25 cellular contexts compared by ENCODE assay signal in the genomic region with DNA sequence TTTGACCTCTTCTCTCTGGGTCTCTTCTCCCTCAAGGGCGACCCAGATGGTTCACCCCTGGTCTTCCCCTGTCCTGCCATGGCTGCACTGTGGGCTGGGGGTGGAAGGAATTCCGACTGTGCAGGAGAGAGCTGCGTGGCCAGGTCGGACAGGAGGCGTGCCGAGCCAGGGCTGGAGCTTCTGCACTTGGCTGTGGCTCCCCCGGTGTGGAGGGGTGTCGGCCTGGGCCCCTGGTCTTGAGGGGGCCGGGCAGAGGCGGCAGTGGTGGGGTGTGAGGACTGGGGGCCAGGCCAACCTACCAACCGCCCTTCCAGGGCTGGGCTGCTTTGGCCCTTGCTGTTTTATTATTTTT.
"Had no signal": no experiment of that assay in that cellular context is flagged by ENCODE, and none has a peak within 500 bp of the region (broad histone marks: within the 10 kb centered on the region; RNA-seq: fewer than 3 reads in every experiment).

No MANE protein-coding gene starts in this region.

- H3K36me3 ChIP-seq: ascending aorta, breast epithelium, cardiac muscle cell had no signal

- H3K27ac ChIP-seq: ascending aorta, breast epithelium, cardiac muscle cell, epithelial cell of prostate had no signal

- ATAC-seq: activated CD4-positive, alpha-beta T cell treated with anti-CD3 and anti-CD28 coated beads for 36 hours; activated CD8-positive, alpha-beta memory T cell treated with anti-CD3 and anti-CD28 coated beads, Interleukin-2, amount 10 ng/mL, durations not matched to agents 7 days and 5 days; activated CD8-positive, alpha-beta T cell treated with anti-CD3 and anti-CD28 coated beads, Interleukin-2, amount 10 ng/mL, durations not matched to agents 7 days and 5 days had no signal

- DNase-seq: activated CD4-positive, alpha-beta memory T cell treated with anti-CD3 and anti-CD28 coated beads for 36 hours; activated CD4-positive, alpha-beta T cell treated with anti-CD3 and anti-CD28 coated beads for 36 hours; activated CD4-positive, alpha-beta T cell treated with anti-CD3 and anti-CD28 coated beads, Interleukin-2, amount 10 ng/mL, durations not matched to agents 24 days and 14 days; activated CD4-positive, CD25-positive, alpha-beta regulatory T cell; activated CD4-positive, CD25-positive, alpha-beta regulatory T cell treated with anti-CD3 and anti-CD28 coated beads, Interleukin-2, amount 50 U/mL, for 72 hours; activated CD8-positive, alpha-beta memory T cell treated with anti-CD3 and anti-CD28 coated beads, Interleukin-2, amount 10 ng/mL, durations not matched to agents 7 days and 5 days; activated CD8-positive, alpha-beta memory T cell treated with anti-CD3 and anti-CD28 coated beads, Interleukin-2, amount 50 U/mL, for 4 hours; activated CD8-positive, alpha-beta T cell treated with anti-CD3 and anti-CD28 coated beads, Interleukin-2, amount 10 ng/mL, durations not matched to agents 7 days and 5 days; activated naive CD4-positive, alpha-beta T cell treated with anti-CD3 and anti-CD28 coated beads for 36 hours; activated naive CD8-positive, alpha-beta T cell treated with anti-CD3 and anti-CD28 coated beads, Interleukin-2, amount 10 ng/mL, durations not matched to agents 7 days and 5 days; activated T-cell treated with anti-CD3 and anti-CD28 coated beads, Interleukin-2, amount 50 U/mL, for 1 hour; activated T-cell treated with anti-CD3 and anti-CD28 coated beads, Interleukin-2, amount 50 U/mL, for 48 hours; cortex of kidney; effector CD8-positive, alpha-beta T cell; foreskin fibroblast; T-helper 2 cell had no signal

- H3K4me3 Mint-ChIP-seq: activated CD4-positive, alpha-beta memory T cell treated with anti-CD3 and anti-CD28 coated beads for 36 hours; activated CD4-positive, alpha-beta T cell treated with anti-CD3 and anti-CD28 coated beads for 36 hours; activated CD4-positive, alpha-beta T cell treated with anti-CD3 and anti-CD28 coated beads, Interleukin-2, amount 10 ng/mL, durations not matched to agents 24 days and 14 days; activated CD8-positive, alpha-beta memory T cell treated with anti-CD3 and anti-CD28 coated beads, Interleukin-2, amount 10 ng/mL, durations not matched to agents 7 days and 5 days; activated CD8-positive, alpha-beta T cell treated with anti-CD3 and anti-CD28 coated beads, Interleukin-2, amount 10 ng/mL, durations not matched to agents 7 days and 5 days; activated naive CD4-positive, alpha-beta T cell treated with anti-CD3 and anti-CD28 coated beads for 36 hours; activated naive CD4-positive, alpha-beta T cell treated with anti-CD3 and anti-CD28 coated beads, Interleukin-2, amount 50 U/mL, for 24 hours; activated naive CD8-positive, alpha-beta T cell treated with anti-CD3 and anti-CD28 coated beads, Interleukin-2, amount 10 ng/mL, durations not matched to agents 7 days and 5 days; activated T-helper 1 cell treated with anti-CD3 and anti-CD28 coated beads, Interleukin-12 subunit alpha, Interleukin-12 subunit beta, Interleukin-2, Interleukin-4 antibody, amounts not matched to agents 30 ng/mL and 10 ng/mL and 1 ng/mL, durations not matched to agents 14 hours and 24 hours and 36 hours; brain; central memory CD8-positive, alpha-beta T cell had no signal

- H3K27me3 Mint-ChIP-seq: activated CD4-positive, alpha-beta T cell treated with anti-CD3 and anti-CD28 coated beads, Interleukin-2, amount 10 ng/mL, durations not matched to agents 24 days and 14 days; activated CD8-positive, alpha-beta memory T cell treated with anti-CD3 and anti-CD28 coated beads, Interleukin-2, amount 10 ng/mL, durations not matched to agents 7 days and 5 days; activated naive CD4-positive, alpha-beta T cell treated with anti-CD3 and anti-CD28 coated beads, Interleukin-2, amount 50 U/mL, for 24 hours; activated naive CD8-positive, alpha-beta T cell treated with anti-CD3 and anti-CD28 coated beads, Interleukin-2, amount 10 ng/mL, durations not matched to agents 7 days and 5 days had no signal

- H3K9me3 Mint-ChIP-seq: activated CD4-positive, alpha-beta memory T cell treated with anti-CD3 and anti-CD28 coated beads for 36 hours; activated CD4-positive, alpha-beta T cell treated with anti-CD3 and anti-CD28 coated beads, Interleukin-2, amount 10 ng/mL, durations not matched to agents 24 days and 14 days; activated naive CD4-positive, alpha-beta T cell treated with anti-CD3 and anti-CD28 coated beads for 36 hours; activated naive CD4-positive, alpha-beta T cell treated with anti-CD3 and anti-CD28 coated beads, Interleukin-2, amount 50 U/mL, for 24 hours had no signal

- H3K4me3 ChIP-seq: ascending aorta, breast epithelium, cardiac muscle cell had no signal

- H3K36me3 Mint-ChIP-seq: activated CD4-positive, alpha-beta memory T cell treated with anti-CD3 and anti-CD28 coated beads for 36 hours; activated CD8-positive, alpha-beta memory T cell treated with anti-CD3 and anti-CD28 coated beads, Interleukin-2, amount 10 ng/mL, durations not matched to agents 7 days and 5 days; activated naive CD4-positive, alpha-beta T cell treated with anti-CD3 and anti-CD28 coated beads, Interleukin-2, amount 50 U/mL, for 24 hours; activated naive CD8-positive, alpha-beta T cell treated with anti-CD3 and anti-CD28 coated beads, Interleukin-2, amount 10 ng/mL, durations not matched to agents 7 days and 5 days; brain had no signal

- H3K4me1 Mint-ChIP-seq: activated CD4-positive, alpha-beta T cell treated with anti-CD3 and anti-CD28 coated beads for 36 hours; activated CD4-positive, alpha-beta T cell treated with anti-CD3 and anti-CD28 coated beads, Interleukin-2, amount 10 ng/mL, durations not matched to agents 24 days and 14 days; activated CD8-positive, alpha-beta memory T cell treated with anti-CD3 and anti-CD28 coated beads, Interleukin-2, amount 10 ng/mL, durations not matched to agents 7 days and 5 days; activated naive CD4-positive, alpha-beta T cell treated with anti-CD3 and anti-CD28 coated beads, Interleukin-2, amount 50 U/mL, for 24 hours; activated naive CD8-positive, alpha-beta T cell treated with anti-CD3 and anti-CD28 coated beads, Interleukin-2, amount 10 ng/mL, durations not matched to agents 7 days and 5 days; central memory CD8-positive, alpha-beta T cell had no signal

- H3K27me3 ChIP-seq: ascending aorta, breast epithelium, cardiac muscle cell had no signal

- H3K27ac Mint-ChIP-seq: activated CD4-positive, alpha-beta memory T cell treated with anti-CD3 and anti-CD28 coated beads for 36 hours; activated CD4-positive, alpha-beta T cell treated with anti-CD3 and anti-CD28 coated beads for 36 hours; activated CD4-positive, alpha-beta T cell treated with anti-CD3 and anti-CD28 coated beads, Interleukin-2, amount 10 ng/mL, durations not matched to agents 24 days and 14 days; activated CD8-positive, alpha-beta memory T cell treated with anti-CD3 and anti-CD28 coated beads, Interleukin-2, amount 10 ng/mL, durations not matched to agents 7 days and 5 days; activated CD8-positive, alpha-beta T cell treated with anti-CD3 and anti-CD28 coated beads, Interleukin-2, amount 10 ng/mL, durations not matched to agents 7 days and 5 days; activated naive CD4-positive, alpha-beta T cell treated with anti-CD3 and anti-CD28 coated beads for 36 hours; activated naive CD4-positive, alpha-beta T cell treated with anti-CD3 and anti-CD28 coated beads, Interleukin-2, amount 50 U/mL, for 24 hours; activated naive CD8-positive, alpha-beta T cell treated with anti-CD3 and anti-CD28 coated beads, Interleukin-2, amount 10 ng/mL, durations not matched to agents 7 days and 5 days; activated T-helper 1 cell treated with anti-CD3 and anti-CD28 coated beads, Interleukin-12 subunit alpha, Interleukin-12 subunit beta, Interleukin-2, Interleukin-4 antibody, amounts not matched to agents 30 ng/mL and 10 ng/mL and 1 ng/mL, durations not matched to agents 14 hours and 24 hours and 36 hours; activated T-helper 2 cell treated with anti-CD3 and anti-CD28 coated beads, Interferon-gamma antibody, Interleukin-2, Interleukin-4, amounts not matched to agents 10 μg/mL and 5 μg/mL and 100 μg/mL, durations not matched to agents 14 hours and 24 hours and 36 hours; brain had no signal

- H3K4me1 ChIP-seq: ascending aorta, breast epithelium had no signal

- H3K9me3 ChIP-seq: ascending aorta, breast epithelium had no signal
